8 cellular contexts compared by ENCODE assay signal in the genomic region with DNA sequence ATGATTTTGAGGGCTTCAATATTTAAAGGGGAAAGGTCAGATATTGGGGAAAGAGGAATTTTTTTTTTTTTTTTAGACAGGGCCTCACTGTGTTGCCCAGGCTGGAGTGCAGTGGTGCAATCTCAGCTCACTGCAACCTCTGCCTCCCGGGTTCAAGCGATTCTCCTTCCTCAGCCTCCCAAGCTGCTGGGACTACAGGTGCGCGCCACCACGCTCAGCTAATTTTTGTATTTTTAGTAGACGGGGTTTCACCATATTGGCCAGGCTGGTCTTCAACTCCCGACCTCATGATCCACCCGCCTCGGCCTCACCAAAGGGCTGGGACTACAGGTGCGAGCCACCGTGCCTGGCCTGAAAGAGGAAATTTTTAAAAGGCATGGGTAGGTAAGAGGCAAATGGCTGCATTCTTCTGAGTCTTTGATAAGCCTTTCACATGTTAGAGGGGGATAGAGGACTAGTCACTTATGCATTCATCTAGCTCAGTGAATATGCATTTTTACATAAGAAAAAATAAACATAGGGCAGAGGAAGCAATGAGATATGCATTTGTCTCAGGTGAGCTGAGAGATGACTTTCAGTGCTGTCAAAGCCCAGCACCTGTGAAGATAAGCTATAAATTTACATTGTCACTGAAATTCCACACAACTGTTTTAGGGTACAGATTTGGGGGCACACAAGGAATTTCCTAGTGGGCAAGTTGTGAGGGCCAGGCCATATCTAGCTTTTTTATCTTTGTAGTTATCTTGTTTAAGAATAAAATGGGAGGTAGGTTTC. TPM values are rescaled to one million over a fixed set of nuclear protein-coding genes. Genes with fewer than 3 reads are reported as not detected.
DNase-seq lines count a peak whose midpoint lies in the region; ATAC-seq, FAIRE-seq and TF ChIP-seq lines count a peak whose summit lies in the region.

No MANE protein-coding gene starts in this region.

- H3K27ac Mint-ChIP-seq in CD8-positive, alpha-beta T cell = peak overlapping the region; percentile 88

- TF ChIP-seq EP300 in esophagus muscularis mucosa (IDR thresholded peaks at IDR 0.05) = no peak

- no peaks in the 10 kb centered on the region for H3K27me3 Mint-ChIP-seq in CD8-positive, alpha-beta T cell (ENCODE audit: low read depth)

- POLR2A ChIA-PET in CD8-positive, alpha-beta T cell (lab: Charles Lee) = interaction anchor here (0.6 to 3.6 kb wide), 7 partner anchors 14 to 1441 kb away, joined by 3 to 32 read pairs (median 5); partner anchors contain the start of genes DDX19A and ST3GAL2
- POLR2A ChIA-PET in PC-9 (lab: Charles Lee; ENCODE audit: unreplicated experiment) = interaction anchor here (0.5 to 0.8 kb wide), 2 partner anchors 72 to 836 kb away, joined by 5 to 17 read pairs; partner anchors contain the start of gene CMTR2

- H3K9me3 Mint-ChIP-seq in CD8-positive, alpha-beta T cell = no peaks in the 10 kb centered on the region

- no peak for TF ChIP-seq CTCF in CD8-positive, alpha-beta T cell (IDR thresholded peaks at IDR 0.05)
- TF ChIP-seq CTCF in PC-9 (conservative IDR thresholded peaks at IDR 0.05) (no peak), esophagus muscularis mucosa (IDR thresholded peaks at IDR 0.05) (no peak), osteoblast (IDR thresholded peaks at IDR 0.05; ENCODE audit: extremely low read depth, low read depth, low read length) (no peak)

- no peaks in the 10 kb centered on the region for H3K9me2 ChIP-seq in PC-9 (ENCODE audit: insufficient read depth)

- no peak for DNase-seq in CD8-positive, alpha-beta T cell
- no peak for DNase-seq in PC-9
- no peak for DNase-seq in esophagus muscularis mucosa (ENCODE audit: extremely low spot score)
- DNase-seq in osteoblast (ENCODE audit: insufficient read length, low spot score, missing footprints) = peak; percentile 48
- no peak for DNase-seq in GM19239 (ENCODE audit: insufficient read length, low spot score)
- DNase-seq in SHP77 (lab: John Stamatoyannopoulos, UW) = no peak
- DNase-seq in occipital lobe (lab: John Stamatoyannopoulos, UW) = no peak

- peaks cover 5% of the 10 kb centered on the region; the same call in 1 of the 2 replicates for H3F3A ChIP-seq in PC-9 (ENCODE audit: insufficient read depth, low read depth)

- no peak for TF ChIP-seq POLR2A in esophagus muscularis mucosa (IDR thresholded peaks at IDR 0.05; ENCODE audit: low read depth)

- peaks cover 27% of the 10 kb centered on the region for H3K4me1 Mint-ChIP-seq in CD8-positive, alpha-beta T cell (ENCODE audit: low read depth)

- CTCF ChIA-PET in CD8-positive, alpha-beta T cell (lab: Charles Lee) = interaction anchor here (1.3 to 1.4 kb wide), 2 partner anchors 62 to 72 kb away, joined by 3 to 6 read pairs; no protein-coding TSS in a partner anchor
- CTCF ChIA-PET in PC-9 (lab: Charles Lee) = no interaction called here

- intact Hi-C loops in CD8-positive, alpha-beta T cell (cut with DNase I, micrococcal nuclease) = loop anchor here in 1 of 2 experiments (5.0 kb wide), 1 partner anchor 69 kb away; the partner anchor contains the start of genes COG4 and SF3B3
- intact Hi-C loops in PC-9 (cut with micrococcal nuclease; ENCODE audit: unreplicated experiment) (no loop called here), esophagus muscularis mucosa (cut with DNase I) (loop anchor here (5.0 kb wide), 1 partner anchor 71 kb away; no protein-coding TSS in a partner anchor)

- no peaks in the 10 kb centered on the region for H3K36me3 ChIP-seq in CD8-positive, alpha-beta T cell (ENCODE audit: insufficient read depth, low read length)
- H3K36me3 ChIP-seq in PC-9 (ENCODE audit: low read depth) = no peaks in the 10 kb centered on the region
- peaks cover 0 to under 1% (median 0%) of the 10 kb centered on the region in 4 donors for H3K36me3 ChIP-seq in esophagus muscularis mucosa
- H3K36me3 ChIP-seq in osteoblast (ENCODE audit: insufficient read depth, low read length) = no peaks in the 10 kb centered on the region

- ATAC-seq in CD8-positive, alpha-beta T cell = no peak
- ATAC-seq in HG03280 (IDR thresholded peaks at IDR 0.05; ENCODE audit: unreplicated experiment) = no peak

- peak overlapping the region; percentile 100 for H3K4me3 ChIP-seq in CD8-positive, alpha-beta T cell (ENCODE audit: low read depth, low read length)
- H3K4me3 ChIP-seq in PC-9 (peak overlapping the region; percentile 96), esophagus muscularis mucosa (peak overlapping the region; percentile 86 to 98 (median 94)), osteoblast (ENCODE audit: insufficient read depth, low read length) (peak overlapping the region; percentile 97)

- no peak overlapping the region for H3K27ac ChIP-seq in CD8-positive, alpha-beta T cell (ENCODE audit: low read depth, low read length)
- H3K27ac ChIP-seq in PC-9 (peak overlapping the region; percentile 89), esophagus muscularis mucosa (replicated peaks in 1 of 4) (peak overlapping the region in 3 of 4 donors; percentile 90 to 96 (median 92)), osteoblast (ENCODE audit: low read depth, low read length) (peak overlapping the region; percentile 97)

- 98% methylated on average over 11 of the region's 11 CpGs for WGBS in esophagus muscularis mucosa

- H4K20me1 ChIP-seq in PC-9 (ENCODE audit: insufficient read depth) (no peaks in the 10 kb centered on the region), osteoblast (ENCODE audit: insufficient read depth, low read length) (no peaks in the 10 kb centered on the region)

- no peaks in the 10 kb centered on the region for H3K27me3 ChIP-seq in CD8-positive, alpha-beta T cell (ENCODE audit: insufficient read depth, low read length)
- H3K27me3 ChIP-seq in PC-9 (ENCODE audit: insufficient read depth, low read depth) (no peaks in the 10 kb centered on the region), esophagus muscularis mucosa (peaks cover 0 to 7% (median 0%) of the 10 kb centered on the region in 4 donors), osteoblast (ENCODE audit: insufficient read depth, low read length) (no peaks in the 10 kb centered on the region)

- no TSS peak for BruUV-seq in PC-9 (replicated peaks; lab: Mats Ljungman, UMichigan)

- H3K4me2 ChIP-seq in PC-9 (peak overlapping the region; percentile 96), osteoblast (ENCODE audit: insufficient read depth, low read length) (peak overlapping the region; percentile 99)

- H3K4me1 ChIP-seq in CD8-positive, alpha-beta T cell (ENCODE audit: insufficient read depth, low read length) = peaks cover 20% of the 10 kb centered on the region
- H3K4me1 ChIP-seq in PC-9 (replicated peaks; ENCODE audit: insufficient read depth) (peaks cover 14% of the 10 kb centered on the region), esophagus muscularis mucosa (peaks cover 15 to 30% (median 25%) of the 10 kb centered on the region in 4 donors), osteoblast (ENCODE audit: insufficient read depth, low read length) (no peaks in the 10 kb centered on the region)

- no peaks in the 10 kb centered on the region for H3K9me3 ChIP-seq in CD8-positive, alpha-beta T cell (ENCODE audit: low read length)
- H3K9me3 ChIP-seq in PC-9 (ENCODE audit: insufficient read depth, low read depth) = no peaks in the 10 kb centered on the region
- no peaks in the 10 kb centered on the region for H3K9me3 ChIP-seq in esophagus muscularis mucosa
- no peaks in the 10 kb centered on the region for H3K9me3 ChIP-seq in osteoblast (ENCODE audit: low read depth, low read length)

- H2AFZ ChIP-seq in PC-9 (peak overlapping the region; percentile 99), osteoblast (ENCODE audit: low read length) (peak overlapping the region; percentile 98)

- no peak for FAIRE-seq in GM19239 (lab: Jason Lieb, UNC)

- peak overlapping the region; percentile 90 for H3K4me3 Mint-ChIP-seq in CD8-positive, alpha-beta T cell

- H3K36me3 Mint-ChIP-seq in CD8-positive, alpha-beta T cell = peaks cover 3% of the 10 kb centered on the region

- H3K79me2 ChIP-seq in PC-9 (ENCODE audit: low read depth) (0 out of 2 replicates have a peak, but pooled peaks cover 8% of the 10 kb centered on the region), osteoblast (ENCODE audit: insufficient read depth, low read length) (peaks cover 9% of the 10 kb centered on the region)

RNA-seq across cellular contexts. Expression of gene FCSK, which starts 1.1 kb away (rescaled TPM):
- total RNA-seq in CD8-positive, alpha-beta T cell = 10 to 100 TPM; 17.8 to 18.2 TPM
- total RNA-seq in PC-9 (2021) (17.0 and 19.3 TPM in 2 replicates), esophagus muscularis mucosa (10 to 100 TPM in 3 of 4 donors, 1 to 10 TPM in 1; 8.3 to 13.7 (median 12.3) TPM), osteoblast (10.3 and 11.9 TPM in 2 replicates), occipital lobe (6.2 TPM)

RNA-seq across cellular contexts. Expression of gene ST3GAL2, which starts 14.4 kb away (rescaled TPM):
- total RNA-seq in CD8-positive, alpha-beta T cell = 1 to 10 TPM; 5.6 to 6.1 TPM
- total RNA-seq in PC-9 (2021) (9.7 and 13.7 TPM in 2 replicates), esophagus muscularis mucosa (10 to 100 TPM; 18.6 to 34.9 (median 27.2) TPM), osteoblast (22.4 and 22.7 TPM in 2 replicates), occipital lobe (35.2 TPM)
